Comparison of ENCODE assay signal across 8 cellular contexts in genomic region chr2:101806123-101806522, GRCh38.
DNase-seq lines count a peak whose midpoint lies in the region; ATAC-seq and TF ChIP-seq lines count a peak whose summit lies in the region.

No MANE protein-coding gene starts in this region.

- H3K9ac ChIP-seq in PC-3 (ENCODE audit: low read length): no peak overlapping the region

- H3K4me1 ChIP-seq in PC-3 (ENCODE audit: insufficient read depth, low read length): peaks cover 34% of the 10 kb centered on the region

- peaks cover 52% of the 10 kb centered on the region for H3K4me1 Mint-ChIP-seq in progenitor cell of endocrine pancreas (ENCODE audit: low read depth)

- no peak overlapping the region for H3K4me3 Mint-ChIP-seq in progenitor cell of endocrine pancreas (ENCODE audit: low read depth)

- CTCF ChIA-PET in PC-3 (lab: Charles Lee): interaction anchor here (0.6 kb wide), 1 partner anchor 66 kb away, joined by 5 read pairs; no protein-coding TSS in a partner anchor

- H3K27ac Mint-ChIP-seq in progenitor cell of endocrine pancreas: peak overlapping the region; percentile 67

- H3K9me3 Mint-ChIP-seq in progenitor cell of endocrine pancreas (ENCODE audit: low read depth): no peaks in the 10 kb centered on the region

- ATAC-seq in GM21423 (IDR thresholded peaks at IDR 0.05; ENCODE audit: unreplicated experiment) (peak; percentile 58), PC-3 (peak; percentile 43), HG03521 (IDR thresholded peaks at IDR 0.05; ENCODE audit: unreplicated experiment) (no peak)

- DNase-seq in PC-3: peak; percentile 71
- DNase-seq in epithelial cell of esophagus (ENCODE audit: low read depth): peak; percentile 75
- no peak for DNase-seq in progenitor cell of endocrine pancreas (ENCODE audit: low spot score, unreplicated experiment)
- no peak for DNase-seq in medulla oblongata (ENCODE audit: extremely low spot score)
- DNase-seq in NCI-H82 (lab: John Stamatoyannopoulos, UW): no peak
- no peak for DNase-seq in mucosa of gallbladder (ENCODE audit: low spot score)

- H3K4me3 ChIP-seq in PC-3 (ENCODE audit: low read length): no peak overlapping the region
- H3K4me3 ChIP-seq in epithelial cell of esophagus (ENCODE audit: low read length): no peak overlapping the region

- no peaks in the 10 kb centered on the region for H3K27me3 ChIP-seq in PC-3 (ENCODE audit: low read length)

- no peak overlapping the region for H2AFZ ChIP-seq in PC-3 (ENCODE audit: low read length)

- POLR2A ChIA-PET in PC-3 (lab: Charles Lee; ENCODE audit: unreplicated experiment): no interaction called here

- H3K36me3 ChIP-seq in PC-3 (ENCODE audit: low read depth, low read length): peaks cover 7% of the 10 kb centered on the region; the same call in 1 of the 2 replicates

- H3K4me2 ChIP-seq in PC-3 (ENCODE audit: low read length): peak overlapping the region; percentile 57

- no peaks in the 10 kb centered on the region for H3K36me3 Mint-ChIP-seq in progenitor cell of endocrine pancreas (ENCODE audit: insufficient read depth)

- 0 out of 2 replicates have a peak overlapping the region, but pooled peaks have one; percentile 21 for H3K27ac ChIP-seq in PC-3 (ENCODE audit: low read length)

- no peaks in the 10 kb centered on the region for H3K9me3 ChIP-seq in PC-3 (ENCODE audit: low read length)

- H4K20me1 ChIP-seq in PC-3 (ENCODE audit: low read length): peaks cover 41% of the 10 kb centered on the region

- no TSS peak for BruUV-seq in PC-3 (replicated peaks; lab: Mats Ljungman, UMichigan)

- no peaks in the 10 kb centered on the region for H3K27me3 Mint-ChIP-seq in progenitor cell of endocrine pancreas

- TF ChIP-seq CTCF in PC-3 (conservative IDR thresholded peaks at IDR 0.05; ENCODE audit: low read depth, low read length): no peak
- no peak for TF ChIP-seq CTCF in epithelial cell of esophagus (IDR thresholded peaks at IDR 0.05; ENCODE audit: insufficient read depth, low read depth, low read length, missing control alignments)
- TF ChIP-seq CTCF in progenitor cell of endocrine pancreas (IDR thresholded peaks at IDR 0.05; ENCODE audit: unreplicated experiment): no peak

- no peaks in the 10 kb centered on the region for H3K9me2 ChIP-seq in PC-3 (replicated peaks; ENCODE audit: low read length)

- intact Hi-C loops in PC-3 (cut with micrococcal nuclease): no loop called here

- H3F3A ChIP-seq in PC-3 (ENCODE audit: low read length, unreplicated experiment): no peaks in the 10 kb centered on the region

- peaks cover 95% of the 10 kb centered on the region for H3K79me2 ChIP-seq in PC-3 (ENCODE audit: low read length)

Comparison
In these comparisons a context has a peak if more than half of its experiments do, and no peak if none do; other contexts are left out.
1. DNase-seq: peak in PC-3 (single experiment) and epithelial cell of esophagus (single experiment); none in progenitor cell of endocrine pancreas (single experiment), medulla oblongata (single experiment), NCI-H82 (single experiment) and mucosa of gallbladder (single experiment).